Comparison of ENCODE assay signal across 8 cellular contexts in the genomic region with DNA sequence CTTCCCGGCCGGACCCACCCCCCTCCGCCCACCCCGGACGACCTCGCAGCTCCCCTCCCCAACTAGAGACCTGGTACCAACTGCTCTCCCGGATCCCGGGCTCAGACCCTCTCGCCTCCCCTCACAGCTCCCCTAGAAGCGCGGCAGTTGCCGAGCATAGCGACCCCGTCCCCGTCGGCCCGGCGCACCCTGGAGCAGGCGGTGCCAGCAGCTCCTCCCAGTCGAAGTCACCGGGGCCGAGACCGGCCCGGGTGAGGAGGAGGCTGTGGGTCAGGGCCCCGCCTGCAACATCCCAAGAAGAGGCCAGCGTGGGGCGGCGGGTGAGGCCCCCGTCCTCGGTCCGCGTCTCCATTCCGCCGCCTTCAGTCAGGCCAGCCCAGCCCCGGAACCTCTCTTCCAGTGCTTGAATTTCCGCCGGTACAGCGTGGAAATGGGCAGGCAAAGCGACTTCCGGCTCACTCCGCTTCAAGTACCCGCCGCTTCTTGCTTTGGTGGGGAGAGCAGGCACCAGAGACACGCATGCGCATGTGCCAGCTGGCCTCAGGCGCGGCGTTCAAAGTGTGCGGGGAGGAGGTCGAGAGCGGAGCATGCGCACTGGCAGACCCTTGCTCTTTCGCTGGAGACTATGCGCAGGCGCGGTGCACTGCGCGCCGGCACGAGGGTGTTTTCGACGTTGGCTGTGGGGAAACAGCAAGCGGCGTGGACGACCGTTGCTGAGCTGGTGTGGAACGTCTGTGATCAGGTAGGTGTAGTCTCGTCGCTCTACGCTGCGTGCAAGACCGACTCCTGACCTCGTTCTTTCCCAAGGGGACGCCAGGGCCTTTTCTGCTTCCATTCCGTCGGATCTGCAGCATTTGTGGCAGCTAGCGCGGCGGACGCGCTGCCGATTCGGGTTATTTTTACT. TPM values are rescaled to one million over a fixed set of nuclear protein-coding genes. Genes with fewer than 3 reads are reported as not detected.
DNase-seq lines count a peak whose midpoint lies in the region; ATAC-seq, FAIRE-seq and TF ChIP-seq lines count a peak whose summit lies in the region.

A gene with protein sequence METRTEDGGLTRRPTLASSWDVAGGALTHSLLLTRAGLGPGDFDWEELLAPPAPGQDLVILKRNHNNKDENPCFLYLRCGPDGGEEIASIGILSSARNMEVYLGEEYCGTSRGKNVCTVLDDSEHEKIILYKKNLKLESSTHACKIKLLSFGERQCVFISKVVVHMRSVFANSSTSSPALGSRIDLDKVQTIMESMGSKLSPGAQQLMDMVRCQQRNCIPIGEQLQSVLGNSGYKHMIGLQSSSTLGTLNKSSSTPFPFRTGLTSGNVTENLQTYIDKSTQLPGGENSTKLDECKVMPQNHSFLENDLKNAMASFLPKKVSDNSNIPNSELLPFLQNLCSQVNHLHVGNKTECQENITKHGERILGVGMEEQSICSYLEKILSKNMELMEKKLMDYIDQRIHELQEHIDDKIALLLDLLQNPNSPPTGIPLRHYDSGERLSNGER (minus strand): TSS at position 401 of the 904 bp plus-strand sequence. CDS start 49 bp downstream, at position 352.

- TF ChIP-seq EP300 in tibial nerve (IDR thresholded peaks at IDR 0.05) = peak; percentile 85 to 90

- H3K4me1 ChIP-seq in pancreas = peaks cover 3 to 18% (median 9%) of the 10 kb centered on the region in 3 donors
- H3K4me1 ChIP-seq in tibial nerve = peaks cover 0 to 37% (median 13%) of the 10 kb centered on the region in 4 donors

- H2AFZ ChIP-seq in SU-DHL-6 (ENCODE audit: low read depth, low read length, severe bottlenecking) = peak within 1 kb of the TSS; percentile 93

- peak; percentile 99 for ATAC-seq in HG02678 (IDR thresholded peaks at IDR 0.05; ENCODE audit: unreplicated experiment)
- peak; percentile 100 for ATAC-seq in Right ventricle myocardium superior (ENCODE audit: poor library complexity)
- ATAC-seq in pancreas = peak; percentile 97 to 99 (median 99)

- no peaks in the 10 kb centered on the region for H3K9me2 ChIP-seq in SU-DHL-6 (replicated peaks; ENCODE audit: insufficient read depth, low read length)

- TF ChIP-seq CTCF in SU-DHL-6 (IDR thresholded peaks at IDR 0.05; ENCODE audit: insufficient read depth, low read length, poor library complexity, severe bottlenecking) (no peak), pancreas (IDR thresholded peaks at IDR 0.05) (no peak), tibial nerve (IDR thresholded peaks at IDR 0.05) (peak in 1 of 5 experiments; percentile 39)

- H3K27me3 ChIP-seq in SU-DHL-6 (ENCODE audit: low read length) = no peaks in the 10 kb centered on the region
- H3K27me3 ChIP-seq in pancreas = no peaks in the 10 kb centered on the region
- no peaks in the 10 kb centered on the region for H3K27me3 ChIP-seq in tibial nerve

- DNase-seq in NCI-H128 (lab: John Stamatoyannopoulos, UW; ENCODE audit: unreplicated experiment) (peak; percentile 83), Right ventricle myocardium superior (peak; percentile 98), pancreas (peak; percentile 96 to 100 (median 98)), tibial nerve (ENCODE audit: low spot score in 2 of 2) (peak; percentile 88 to 89)
- DNase-seq in activated naive CD8-positive, alpha-beta T cell treated with anti-CD3 and anti-CD28 coated beads, Interleukin-2, amount 50 U/mL, for 16 hours (ENCODE audit: low read depth, low spot score) = peak; percentile 93

- no peak for FAIRE-seq in pancreas (lab: Jason Lieb, UNC)

- intact Hi-C loops in Right ventricle myocardium superior (cut with DNase I) = no loop called here
- intact Hi-C loops in pancreas (cut with DNase I) = no loop called here

- 4% methylated on average over 83 of the region's 83 CpGs for WGBS in pancreas, 2 donors
- WGBS in tibial nerve, 2 donors = 6 to 10% methylated on average over 24 to 65 of the region's 83 CpGs

- no peaks in the 10 kb centered on the region for H3K9me3 ChIP-seq in SU-DHL-6 (ENCODE audit: insufficient read depth, low read length)
- no peaks in the 10 kb centered on the region for H3K9me3 ChIP-seq in pancreas
- H3K9me3 ChIP-seq in tibial nerve = no peaks in the 10 kb centered on the region

- no peak within 1 kb of the TSS for H3K27ac ChIP-seq in SU-DHL-6 (ENCODE audit: low read depth, low read length)
- peak within 1 kb of the TSS in 3 of 4 donors; percentile 10 to 53 (median 51) for H3K27ac ChIP-seq in pancreas
- H3K27ac ChIP-seq in tibial nerve = peak within 1 kb of the TSS; percentile 35 to 82 (median 72)

- peaks cover 4% of the 10 kb centered on the region for H3K79me2 ChIP-seq in SU-DHL-6 (ENCODE audit: insufficient read depth, low read length)

- no peaks in the 10 kb centered on the region for H3K36me3 ChIP-seq in SU-DHL-6 (ENCODE audit: low read length)
- H3K36me3 ChIP-seq in pancreas = no peaks in the 10 kb centered on the region
- H3K36me3 ChIP-seq in tibial nerve = peaks cover 0 to 4% (median 0%) of the 10 kb centered on the region in 3 donors

- H3K4me3 ChIP-seq in SU-DHL-6 (ENCODE audit: insufficient read depth, low read length, poor library complexity, severe bottlenecking) = peak within 1 kb of the TSS; percentile 86
- H3K4me3 ChIP-seq in pancreas = peak within 1 kb of the TSS; percentile 58 to 85 (median 72)
- peak within 1 kb of the TSS; percentile 64 to 98 (median 86) for H3K4me3 ChIP-seq in tibial nerve

- peak within 1 kb of the TSS; percentile 88 for H3K4me2 ChIP-seq in SU-DHL-6 (ENCODE audit: low read depth, low read length, poor library complexity, severe bottlenecking)

- peak; percentile 68 for TF ChIP-seq POLR2A in GM10847 (IDR thresholded peaks at IDR 0.05; ENCODE audit: extremely low read depth, insufficient read length)
- TF ChIP-seq POLR2A in tibial nerve (IDR thresholded peaks at IDR 0.05) = peak; percentile 21 to 42

- no peaks in the 10 kb centered on the region for H3F3A ChIP-seq in SU-DHL-6 (ENCODE audit: insufficient read depth)

- H3K9ac ChIP-seq in SU-DHL-6 (ENCODE audit: low read length) = peak within 1 kb of the TSS; percentile 78

- no peaks in the 10 kb centered on the region for H4K20me1 ChIP-seq in SU-DHL-6 (ENCODE audit: low read depth, low read length)

RNA-seq across cellular contexts. Expression of the gene that starts here (rescaled TPM):
- total RNA-seq in Right ventricle myocardium superior (7.4 TPM), pancreas (1 to 10 TPM; 2.2 to 4.4 (median 2.9) TPM), tibial nerve (1 to 10 TPM; 5.2 to 7.2 (median 6.3) TPM)
- polyA plus RNA-seq in pancreas = 1 to 10 TPM; 3.8 to 5.6 TPM
